22 cellular contexts compared by ENCODE assay signal in the genomic region with DNA sequence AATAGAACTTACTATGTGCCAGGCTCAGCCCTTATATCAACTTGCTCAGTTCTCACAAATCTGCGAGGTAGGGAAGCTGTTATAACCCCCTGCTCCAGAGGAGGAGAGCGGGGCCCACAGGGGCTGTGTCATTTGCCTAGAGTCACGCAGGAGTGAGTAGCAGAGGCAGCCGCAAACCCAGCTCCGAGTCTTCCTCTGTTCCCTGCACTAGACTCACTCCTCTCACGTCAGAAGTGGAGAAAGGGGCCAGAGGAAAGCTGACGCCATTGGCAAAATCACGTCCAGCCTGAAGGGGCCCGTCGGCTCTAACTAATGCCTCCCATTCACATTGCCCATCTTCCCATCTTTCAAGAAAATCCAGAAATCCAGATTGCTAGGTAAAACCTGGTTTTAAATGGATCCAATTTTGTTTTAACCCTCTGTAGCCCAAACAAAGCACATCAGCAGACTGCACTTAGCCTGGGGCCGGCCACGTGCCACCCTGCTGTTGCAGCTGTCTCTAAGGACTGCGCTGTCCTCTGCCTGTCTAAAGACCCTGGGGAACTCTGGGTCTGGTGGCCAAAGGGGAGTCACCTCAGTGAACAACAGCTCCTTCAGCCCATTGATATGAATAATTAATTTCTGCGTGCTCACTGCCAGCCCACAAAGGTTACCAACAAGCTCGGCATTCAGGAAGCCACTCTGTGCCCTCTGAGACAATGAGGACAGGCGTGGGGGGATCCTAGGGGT. TPM values are rescaled to one million over a fixed set of nuclear protein-coding genes. Genes with fewer than 3 reads are reported as not detected.
DNase-seq lines count a peak whose midpoint lies in the region; ATAC-seq and TF ChIP-seq lines count a peak whose summit lies in the region.
"Had no signal": no experiment of that assay in that cellular context is flagged by ENCODE, and none has a peak within 500 bp of the region (broad histone marks: within the 10 kb centered on the region; RNA-seq: fewer than 3 reads in every experiment).

No MANE protein-coding gene starts in this region.

- H3K27me3 Mint-ChIP-seq in Caco-2 (ENCODE audit: insufficient read depth, unreplicated experiment) (no peaks in the 10 kb centered on the region), IgD-negative memory B cell (peaks cover 2% of the 10 kb centered on the region)
- peaks cover 0 to 9% (median 0%) of the 10 kb centered on the region in 5 donors for H3K27me3 Mint-ChIP-seq in naive thymus-derived CD8-positive, alpha-beta T cell
- H3K27me3 Mint-ChIP-seq: stimulated activated naive CD8-positive, alpha-beta T cell treated with anti-CD3 and anti-CD28 coated beads, Interleukin-15, amount 100 ng/mL, for 72 hours had no signal

- CTCF ChIA-PET in Caco-2 (lab: Charles Lee): no interaction called here

- BruUV-seq in Caco-2 (replicated peaks; lab: Mats Ljungman, UMichigan): no TSS peak

- peaks cover 23% of the 10 kb centered on the region for H3K4me1 ChIP-seq in Caco-2
- H3K4me1 ChIP-seq: prostate gland had no signal

- DNase-seq in Caco-2: no peak
- no peak for DNase-seq in NCI-H1436 (lab: John Stamatoyannopoulos, UW)
- DNase-seq in cortex of kidney (lab: John Stamatoyannopoulos, UW): no peak
- DNase-seq in naive thymus-derived CD8-positive, alpha-beta T cell: no peak
- DNase-seq: activated CD4-positive, alpha-beta memory T cell treated with anti-CD3 and anti-CD28 coated beads, Interleukin-2, amount 10 ng/mL, durations not matched to agents 7 days and 5 days; activated T-cell treated with anti-CD3 and anti-CD28 coated beads, Interleukin-2, amount 50 U/mL, for 72 hours; DMS79 treated with DMSO at 0.1 percent for 48 hours; effector memory CD4-positive, alpha-beta T cell; GOT3; IMR-90; MV-4-11; NCI-H2171; SK-N-SH; stimulated activated naive CD8-positive, alpha-beta T cell treated with anti-CD3 and anti-CD28 coated beads, Interleukin-15, amount 100 ng/mL, for 72 hours had no signal

- no peaks in the 10 kb centered on the region for H3K36me3 ChIP-seq in Caco-2 (ENCODE audit: control insufficient read depth, insufficient read depth, low read length)
- H3K36me3 ChIP-seq: prostate gland had no signal

- ATAC-seq in GM19324 (IDR thresholded peaks at IDR 0.05; ENCODE audit: low FRiP score, unreplicated experiment) (peak; percentile 51), esophagus mucosa (peak; percentile 22), HG03175 (IDR thresholded peaks at IDR 0.05; ENCODE audit: unreplicated experiment) (no peak)
- ATAC-seq in naive thymus-derived CD8-positive, alpha-beta T cell: no peak
- ATAC-seq: activated T-cell treated with anti-CD3 and anti-CD28 coated beads, Interleukin-2, amount 50 U/mL, for 72 hours; stimulated activated naive CD8-positive, alpha-beta T cell treated with anti-CD3 and anti-CD28 coated beads, Interleukin-15, amount 100 ng/mL, for 72 hours had no signal

- POLR2A ChIA-PET in Caco-2 (lab: Charles Lee): no interaction called here
- POLR2A ChIA-PET in naive thymus-derived CD8-positive, alpha-beta T cell (lab: Charles Lee): no interaction called here

- no peak for TF ChIP-seq CTCF in Caco-2 (IDR thresholded peaks at IDR 0.05; ENCODE audit: insufficient read depth in 1 of 2, low read depth in 1 of 2, low read length in 1 of 2, severe bottlenecking in 1 of 2, unreplicated experiment in 1 of 2)

- H3K27me3 ChIP-seq in Caco-2 (replicated peaks; ENCODE audit: control insufficient read depth, insufficient read depth, low read length): no peaks in the 10 kb centered on the region

- no peaks in the 10 kb centered on the region for H3K36me3 Mint-ChIP-seq in Caco-2 (ENCODE audit: insufficient read depth, unreplicated experiment)
- H3K36me3 Mint-ChIP-seq in IgD-negative memory B cell: peaks cover 1% of the 10 kb centered on the region
- H3K36me3 Mint-ChIP-seq in naive thymus-derived CD8-positive, alpha-beta T cell: no peaks in the 10 kb centered on the region

- H3K4me1 Mint-ChIP-seq in Caco-2 (ENCODE audit: low read depth, unreplicated experiment) (no peaks in the 10 kb centered on the region), IgD-negative memory B cell (peaks cover 21 to 47% (median 40%) of the 10 kb centered on the region in 3 donors)
- peaks cover 0 to 24% (median under 1%) of the 10 kb centered on the region in 4 donors for H3K4me1 Mint-ChIP-seq in naive thymus-derived CD8-positive, alpha-beta T cell
- H3K4me1 Mint-ChIP-seq: activated CD4-positive, alpha-beta memory T cell treated with anti-CD3 and anti-CD28 coated beads, Interleukin-2, amount 10 ng/mL, durations not matched to agents 7 days and 5 days; stimulated activated naive CD8-positive, alpha-beta T cell treated with anti-CD3 and anti-CD28 coated beads, Interleukin-15, amount 100 ng/mL, for 72 hours had no signal

- H3K9me3 ChIP-seq in Caco-2: no peaks in the 10 kb centered on the region
- H3K9me3 ChIP-seq: prostate gland, SK-N-SH had no signal

- peak overlapping the region; percentile 5 for H3K27ac Mint-ChIP-seq in Caco-2 (ENCODE audit: unreplicated experiment)
- peak overlapping the region in 2 of 3 donors; percentile 17 to 27 for H3K27ac Mint-ChIP-seq in IgD-negative memory B cell
- no peak overlapping the region for H3K27ac Mint-ChIP-seq in naive thymus-derived CD8-positive, alpha-beta T cell
- H3K27ac Mint-ChIP-seq: activated CD4-positive, alpha-beta memory T cell treated with anti-CD3 and anti-CD28 coated beads, Interleukin-2, amount 10 ng/mL, durations not matched to agents 7 days and 5 days; activated T-cell treated with anti-CD3 and anti-CD28 coated beads, Interleukin-2, amount 50 U/mL, for 72 hours had no signal

- no peak overlapping the region for H3K4me3 ChIP-seq in Caco-2 (ENCODE audit: low read depth, low read length)
- H3K4me3 ChIP-seq: prostate gland had no signal

- intact Hi-C loops in Caco-2 (cut with micrococcal nuclease; ENCODE audit: unreplicated experiment): no loop called here

- H3K9me3 Mint-ChIP-seq in Caco-2 (ENCODE audit: unreplicated experiment) (no peaks in the 10 kb centered on the region), IgD-negative memory B cell (no peaks in the 10 kb centered on the region)
- H3K9me3 Mint-ChIP-seq in naive thymus-derived CD8-positive, alpha-beta T cell: no peaks in the 10 kb centered on the region
- H3K9me3 Mint-ChIP-seq: activated CD4-positive, alpha-beta memory T cell treated with anti-CD3 and anti-CD28 coated beads, Interleukin-2, amount 10 ng/mL, durations not matched to agents 7 days and 5 days; activated T-cell treated with anti-CD3 and anti-CD28 coated beads, Interleukin-2, amount 50 U/mL, for 72 hours; stimulated activated naive CD8-positive, alpha-beta T cell treated with anti-CD3 and anti-CD28 coated beads, Interleukin-15, amount 100 ng/mL, for 72 hours had no signal

- H3K4me3 Mint-ChIP-seq in Caco-2 (ENCODE audit: unreplicated experiment) (no peak overlapping the region), IgD-negative memory B cell (peak overlapping the region; percentile 4 to 91 (median 74))
- no peak overlapping the region for H3K4me3 Mint-ChIP-seq in naive thymus-derived CD8-positive, alpha-beta T cell
- H3K4me3 Mint-ChIP-seq: activated CD4-positive, alpha-beta memory T cell treated with anti-CD3 and anti-CD28 coated beads, Interleukin-2, amount 10 ng/mL, durations not matched to agents 7 days and 5 days; activated T-cell treated with anti-CD3 and anti-CD28 coated beads, Interleukin-2, amount 50 U/mL, for 72 hours; stimulated activated naive CD8-positive, alpha-beta T cell treated with anti-CD3 and anti-CD28 coated beads, Interleukin-15, amount 100 ng/mL, for 72 hours had no signal

RNA-seq across cellular contexts. Expression of gene ABR, which starts 36.6 kb away (rescaled TPM):
- total RNA-seq in Caco-2 (2022) (71.3 and 78.3 TPM in 2 replicates), esophagus mucosa (94.5 TPM)
- polyA plus RNA-seq in IgD-negative memory B cell: 19.2 TPM
- total RNA-seq in naive thymus-derived CD8-positive, alpha-beta T cell: 100 to 1,000 TPM; 118 to 120 TPM
- polyA plus RNA-seq in naive thymus-derived CD8-positive, alpha-beta T cell: 10 to 100 TPM in 1 of 3 donors, 1 to 10 TPM in 2; 8.6 to 13.0 (median 8.7) TPM

RNA-seq across cellular contexts. Expression of gene BHLHA9, which starts 53.9 kb away (rescaled TPM):
- total RNA-seq in Caco-2 (2022) (not detected in 2 replicates), esophagus mucosa (not detected)
- not detected for polyA plus RNA-seq in IgD-negative memory B cell
- total RNA-seq in naive thymus-derived CD8-positive, alpha-beta T cell: not detected
- not detected for polyA plus RNA-seq in naive thymus-derived CD8-positive, alpha-beta T cell
- total RNA-seq: activated CD4-positive, alpha-beta memory T cell treated with anti-CD3 and anti-CD28 coated beads, Interleukin-2, amount 10 ng/mL, durations not matched to agents 7 days and 5 days; activated T-cell treated with anti-CD3 and anti-CD28 coated beads, Interleukin-2, amount 50 U/mL, for 72 hours; cardiac septum; IMR-90; mucosa of gallbladder; prostate gland; urinary bladder had no signal
- polyA plus RNA-seq: IMR-90, SK-N-SH, urinary bladder had no signal

Comparison
In these comparisons a context has a peak if more than half of its experiments do, and no peak if none do; other contexts are left out.
1. H3K27ac Mint-ChIP-seq: peak in Caco-2 (single experiment) and IgD-negative memory B cell (2 of 3); none in naive thymus-derived CD8-positive, alpha-beta T cell (0 of 10).
2. H3K4me3 Mint-ChIP-seq: peak in IgD-negative memory B cell (4 of 4); none in Caco-2 (single experiment) and naive thymus-derived CD8-positive, alpha-beta T cell (0 of 10).
3. ATAC-seq: peak in GM19324 (single experiment) and esophagus mucosa (single experiment); none in HG03175 (single experiment) and naive thymus-derived CD8-positive, alpha-beta T cell (0 of 2).